Comparison of ENCODE assay signal across 2 cellular contexts in the genomic region with DNA sequence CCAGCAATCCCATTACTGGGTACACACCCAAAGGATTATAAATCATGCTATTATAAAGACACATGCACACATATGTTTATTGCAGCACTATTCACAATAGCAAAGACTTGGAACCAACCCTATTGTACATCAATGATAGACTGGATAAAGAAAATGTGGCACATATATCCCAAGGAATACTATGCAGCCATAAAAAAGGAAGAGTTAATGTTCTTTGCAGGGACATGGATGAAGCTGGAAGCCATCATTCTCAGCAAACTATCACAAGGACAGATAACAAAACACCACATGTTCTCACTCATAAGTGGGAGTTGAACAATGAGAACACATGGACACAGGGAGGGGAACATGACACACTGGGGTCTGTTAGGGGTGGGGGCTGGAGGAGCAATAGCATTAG.
DNase-seq lines count a peak whose midpoint lies in the region; ATAC-seq, FAIRE-seq and TF ChIP-seq lines count a peak whose summit lies in the region.
"Not testable (repeated sequence)": the region's sequence is repeated elsewhere in the genome, so short reads cannot be mapped to it uniquely, and the experiment has no call there.

No MANE protein-coding gene starts in this region.

- in situ Hi-C loops in K562 (cut with MboI): not testable (repeated sequence)

- H3K9me1 ChIP-seq in K562 (ENCODE audit: control insufficient read depth, insufficient read depth, low read length): not testable (repeated sequence)

- not testable (repeated sequence) for TF ChIP-seq POLR2A in K562 (conservative IDR thresholded peaks at IDR 0.05)

- not testable (repeated sequence) for H2AFZ ChIP-seq in K562 (ENCODE audit: low read depth, low read length)

- intact Hi-C loops in K562 (cut with micrococcal nuclease): not testable (repeated sequence)

- not testable (repeated sequence) for FAIRE-seq in K562 (lab: Jason Lieb, UNC)

- not testable (repeated sequence) for H4K20me1 ChIP-seq in K562 (replicated peaks; ENCODE audit: control insufficient read depth, insufficient read depth, low read length)

- not testable (repeated sequence) for TF ChIP-seq EP300 in K562 (IDR thresholded peaks at IDR 0.05; ENCODE audit: low read length)

- not testable (repeated sequence) for H3K4me2 ChIP-seq in K562 (ENCODE audit: insufficient read depth, low read length)

- BruUV-seq in K562 (replicated peaks; lab: Mats Ljungman, UMichigan): not testable (repeated sequence)

- TF ChIP-seq RAD21 in K562 (CRISPR knock-in tag; conservative IDR thresholded peaks at IDR 0.05 in 1 of 2, IDR thresholded peaks at IDR 0.05 in 1 of 2): not testable (repeated sequence)

- H3K4me3 ChIP-seq in HEK293 (ENCODE audit: low read depth, low read length); K562: not testable (repeated sequence)

- H3K27me3 ChIP-seq in K562 (ENCODE audit: control insufficient read depth in 2 of 2, insufficient read depth in 2 of 2, low read length in 2 of 2): not testable (repeated sequence)

- not testable (repeated sequence) for H3K79me2 ChIP-seq in K562 (ENCODE audit: control insufficient read depth, insufficient read depth, low read length)

- not testable (repeated sequence) for H3K4me1 ChIP-seq in HEK293 (ENCODE audit: control insufficient read depth, insufficient read depth, low read length); K562 (replicated peaks in 1 of 2; ENCODE audit: control insufficient read depth in 2 of 2, insufficient read depth in 2 of 2, low read length in 2 of 2)

- not testable (repeated sequence) for H3K9ac ChIP-seq in K562 (ENCODE audit: insufficient read depth in 1 of 2, low read depth in 2 of 2, low read length in 2 of 2)

- not testable (repeated sequence) for H3K27ac ChIP-seq in HEK293 (ENCODE audit: extremely low read depth, low read depth, low read length); K562 (ENCODE audit: extremely low read depth, low read depth, low read length)

- CTCF ChIA-PET in HEK293 (lab: Yijun Ruan, JAX); K562 (lab: Yijun Ruan, JAX; ENCODE audit: low intra/inter-chr PET ratio): not testable (repeated sequence)

- not testable (repeated sequence) for DNase-seq in K562 (ENCODE audit: extremely low read depth in 1 of 4, low spot score in 3 of 4)

- not testable (repeated sequence) for H3K9me3 ChIP-seq in HEK293 (ENCODE audit: control insufficient read depth, insufficient read depth, low read depth, low read length); K562 (replicated peaks; ENCODE audit: control insufficient read depth, insufficient read depth, low read depth, low read length)

- ATAC-seq in K562: not testable (repeated sequence)

- POLR2A ChIA-PET in HEK293 (lab: Yijun Ruan, JAX); K562 (lab: Yijun Ruan, JAX): not testable (repeated sequence)

- not testable (repeated sequence) for H3K36me3 ChIP-seq in HEK293 (ENCODE audit: control insufficient read depth in 2 of 2, insufficient read depth in 1 of 2, low read length in 2 of 2); K562 (ENCODE audit: control insufficient read depth, insufficient read depth, low read length)

- TF ChIP-seq CTCF in HEK293 (tag by site-specific recombination; IDR thresholded peaks at IDR 0.05); K562 (IDR thresholded peaks at IDR 0.05 in 2 of 3, conservative IDR thresholded peaks at IDR 0.05 in 1 of 3; ENCODE audit: insufficient read depth in 2 of 3, low read depth in 1 of 3, low read length in 3 of 3): not testable (repeated sequence)

TF ChIP-seq in HEK293, 187 proteins besides CTCF, POLR2A, EP300 and RAD21:
- peak; percentile 82 for TF ChIP-seq ZNF146 (tag by site-specific recombination; IDR thresholded peaks at IDR 0.05)
- TF ChIP-seq, protein P1, sequence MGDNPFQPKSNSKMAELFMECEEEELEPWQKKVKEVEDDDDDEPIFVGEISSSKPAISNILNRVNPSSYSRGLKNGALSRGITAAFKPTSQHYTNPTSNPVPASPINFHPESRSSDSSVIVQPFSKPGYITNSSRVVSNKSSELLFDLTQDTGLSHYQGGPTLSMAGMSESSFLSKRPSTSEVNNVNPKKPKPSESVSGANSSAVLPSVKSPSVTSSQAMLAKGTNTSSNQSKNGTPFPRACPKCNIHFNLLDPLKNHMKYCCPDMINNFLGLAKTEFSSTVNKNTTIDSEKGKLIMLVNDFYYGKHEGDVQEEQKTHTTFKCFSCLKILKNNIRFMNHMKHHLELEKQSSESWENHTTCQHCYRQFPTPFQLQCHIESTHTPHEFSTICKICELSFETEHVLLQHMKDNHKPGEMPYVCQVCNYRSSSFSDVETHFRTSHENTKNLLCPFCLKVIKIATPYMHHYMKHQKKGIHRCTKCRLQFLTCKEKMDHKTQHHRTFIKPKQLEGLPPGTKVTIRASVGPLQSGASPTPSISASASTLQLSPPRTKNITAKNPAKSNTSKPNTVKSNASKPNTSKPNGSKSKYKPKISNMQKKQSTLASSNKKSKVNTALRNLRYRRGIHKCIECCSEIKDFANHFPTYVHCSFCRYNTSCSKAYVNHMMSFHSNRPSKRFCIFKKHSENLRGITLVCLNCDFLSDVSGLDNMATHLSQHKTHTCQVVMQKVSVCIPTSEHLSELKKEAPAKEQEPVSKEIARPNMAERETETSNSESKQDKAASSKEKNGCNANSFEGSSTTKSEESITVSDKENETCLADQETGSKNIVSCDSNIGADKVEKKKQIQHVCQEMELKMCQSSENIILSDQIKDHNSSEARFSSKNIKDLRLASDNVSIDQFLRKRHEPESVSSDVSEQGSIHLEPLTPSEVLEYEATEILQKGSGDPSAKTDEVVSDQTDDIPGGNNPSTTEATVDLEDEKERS (tag by site-specific recombination; IDR thresholded peaks at IDR 0.05): 0 out of 2 replicates have a peak, but pooled peaks have one; percentile 76
- TF ChIP-seq, protein P2, sequence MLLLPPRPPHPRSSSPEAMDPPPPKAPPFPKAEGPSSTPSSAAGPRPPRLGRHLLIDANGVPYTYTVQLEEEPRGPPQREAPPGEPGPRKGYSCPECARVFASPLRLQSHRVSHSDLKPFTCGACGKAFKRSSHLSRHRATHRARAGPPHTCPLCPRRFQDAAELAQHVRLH (tag by site-specific recombination; IDR thresholded peaks at IDR 0.05): 0 out of 2 replicates have a peak, but pooled peaks have one; percentile 33

TF ChIP-seq in K562, 482 proteins besides CTCF, POLR2A, EP300 and RAD21:
- peak; percentile 70 for TF ChIP-seq ZNF146 (CRISPR knock-in tag; IDR thresholded peaks at IDR 0.05; ENCODE audit: unreplicated experiment)
